8 cellular contexts compared by ENCODE assay signal in genomic region chr5:171684169-171684568, GRCh38.
"Had no signal": no experiment of that assay in that cellular context is flagged by ENCODE, and none has a peak within 500 bp of the region (broad histone marks: within the 10 kb centered on the region; RNA-seq: fewer than 3 reads in every experiment).

No MANE protein-coding gene starts in this region.

- DNase-seq: GM23248, GOT3, H7, H9, HCEC 1CT, HFFc6 had no signal

- H3K9me3 ChIP-seq: HAP-1 had no signal

- H3K4me3 ChIP-seq: GM23248, GM23338, HAP-1 had no signal

- H3K4me1 ChIP-seq: HAP-1 had no signal

- H3K27ac ChIP-seq: GM23248 had no signal

- H3K36me3 ChIP-seq: HAP-1 had no signal
